Comparison of ENCODE assay signal across 12 cellular contexts in genomic region chr3:13053915-13054704, GRCh38. TPM values are rescaled to one million over a fixed set of nuclear protein-coding genes. Genes with fewer than 3 reads are reported as not detected.
DNase-seq lines count a peak whose midpoint lies in the region; FAIRE-seq and TF ChIP-seq lines count a peak whose summit lies in the region.
"Had no signal": no experiment of that assay in that cellular context is flagged by ENCODE, and none has a peak within 500 bp of the region (broad histone marks: within the 10 kb centered on the region; RNA-seq: fewer than 3 reads in every experiment).

No MANE protein-coding gene starts in this region.

- H3K36me3 Mint-ChIP-seq in Caco-2 (ENCODE audit: insufficient read depth, unreplicated experiment), result no peaks in the 10 kb centered on the region

- no peaks in the 10 kb centered on the region for H3K27me3 ChIP-seq in ascending aorta
- no peaks in the 10 kb centered on the region for H3K27me3 ChIP-seq in Caco-2 (replicated peaks; ENCODE audit: control insufficient read depth, insufficient read depth, low read length)
- H3K27me3 ChIP-seq: Peyer's patch had no signal

- DNase-seq in GM12891 (ENCODE audit: insufficient read length, low spot score) (no peak), ascending aorta (ENCODE audit: low spot score in 2 of 2) (no peak), hippocampal formation (lab: John Stamatoyannopoulos, UW) (peak; percentile 37 to 40), substantia nigra (lab: John Stamatoyannopoulos, UW) (peak in 29 of 49 donors; percentile 17 to 78 (median 45)), urothelium cell line (ENCODE audit: low spot score) (no peak), Caco-2 (no peak), T-helper 1 cell (no peak)
- DNase-seq: HCEC 1CT, NCI-H1417 treated with DMSO at 0.1 percent for 48 hours, NCI-H2029, NCI-H510A, Peyer's patch had no signal

- no peaks in the 10 kb centered on the region for H3K9me3 Mint-ChIP-seq in Caco-2 (ENCODE audit: unreplicated experiment)

- no peak for TF ChIP-seq CTCF in ascending aorta (IDR thresholded peaks at IDR 0.05)
- no peak for TF ChIP-seq CTCF in Caco-2 (IDR thresholded peaks at IDR 0.05; ENCODE audit: insufficient read depth in 1 of 2, low read depth in 1 of 2, low read length in 1 of 2, severe bottlenecking in 1 of 2, unreplicated experiment in 1 of 2)

- H3K27me3 Mint-ChIP-seq in Caco-2 (ENCODE audit: insufficient read depth, unreplicated experiment), result no peaks in the 10 kb centered on the region

- H3K4me1 Mint-ChIP-seq in Caco-2 (ENCODE audit: low read depth, unreplicated experiment), result no peaks in the 10 kb centered on the region

- H3K4me3 ChIP-seq in ascending aorta, result no peak overlapping the region
- H3K4me3 ChIP-seq in Caco-2 (ENCODE audit: low read depth, low read length), result no peak overlapping the region
- H3K4me3 ChIP-seq: Peyer's patch had no signal

- POLR2A ChIA-PET in Caco-2 (lab: Charles Lee), result no interaction called here

- BruUV-seq in Caco-2 (replicated peaks; lab: Mats Ljungman, UMichigan), result no TSS peak

- CTCF ChIA-PET in Caco-2 (lab: Charles Lee), result interaction anchor here (0.7 kb wide), 1 partner anchor 374 kb away, joined by 3 read pairs; no protein-coding TSS in a partner anchor

- peaks cover 2 to 12% of the 10 kb centered on the region in 2 donors for H3K4me1 ChIP-seq in ascending aorta
- H3K4me1 ChIP-seq in Caco-2, result no peaks in the 10 kb centered on the region
- H3K4me1 ChIP-seq: Peyer's patch had no signal

- no peak for TF ChIP-seq POLR2A in GM12891 (IDR thresholded peaks at IDR 0.05; ENCODE audit: low read depth, low read length)

- H3K4me3 Mint-ChIP-seq in Caco-2 (ENCODE audit: unreplicated experiment), result no peak overlapping the region

- no peaks in the 10 kb centered on the region for H3K36me3 ChIP-seq in ascending aorta
- no peaks in the 10 kb centered on the region for H3K36me3 ChIP-seq in Caco-2 (ENCODE audit: control insufficient read depth, insufficient read depth, low read length)
- H3K36me3 ChIP-seq: Peyer's patch had no signal

- no peak overlapping the region for H3K27ac Mint-ChIP-seq in Caco-2 (ENCODE audit: unreplicated experiment)

- FAIRE-seq in GM12891 (lab: Jason Lieb, UNC) (peak; percentile 16), urothelium cell line (lab: Jason Lieb, UNC) (no peak)

- intact Hi-C loops in ascending aorta (cut with DNase I), result no loop called here
- intact Hi-C loops in Caco-2 (cut with micrococcal nuclease; ENCODE audit: unreplicated experiment), result no loop called here

- H3K27ac ChIP-seq in ascending aorta (peak overlapping the region; percentile 35 to 49), substantia nigra (ENCODE audit: low read depth, low read length, poor library complexity, severe bottlenecking) (peak overlapping the region; percentile 27)
- H3K27ac ChIP-seq: Peyer's patch had no signal

- H3K9me3 ChIP-seq in ascending aorta, result no peaks in the 10 kb centered on the region
- H3K9me3 ChIP-seq in Caco-2, result no peaks in the 10 kb centered on the region
- H3K9me3 ChIP-seq: Peyer's patch had no signal

TF ChIP-seq in GM12891, 5 proteins besides CTCF, POLR2A, EP300 and RAD21:
- TF ChIP-seq TAF1 (IDR thresholded peaks at IDR 0.05; ENCODE audit: low read depth, low read length), result no peak

RNA-seq across cellular contexts. Expression of gene IQSEC1, which starts 19.1 kb away (rescaled TPM):
- 18.2 TPM for polyA plus RNA-seq in GM12891 (2012; ENCODE audit: low read depth, missing spikeins)
- total RNA-seq in ascending aorta (148 TPM), Caco-2 (2022) (33.7 and 40.0 TPM in 2 replicates)

Comparison
In these comparisons a context has a peak if more than half of its experiments do, and no peak if none do; other contexts are left out.
1. DNase-seq: peak in hippocampal formation (2 of 2) and substantia nigra (29 of 49); none in GM12891 (single experiment), ascending aorta (0 of 2), urothelium cell line (single experiment), Caco-2 (0 of 2) and T-helper 1 cell (0 of 5).